8 cellular contexts compared by ENCODE assay signal in genomic region chr1:183634429-183635065, GRCh38. TPM values are rescaled to one million over a fixed set of nuclear protein-coding genes. Genes with fewer than 3 reads are reported as not detected.
A peak's percentile ranks its signal among the peaks of the same experiment; 100 is the strongest.
DNase-seq lines count a peak whose midpoint lies in the region; ATAC-seq and TF ChIP-seq lines count a peak whose summit lies in the region.

No MANE protein-coding gene starts in this region.

- TF ChIP-seq RAD21 in liver (IDR thresholded peaks at IDR 0.05), result no peak

- peak overlapping the region; percentile 57 to 79 for H3K9ac ChIP-seq in liver (ENCODE audit: low read depth in 1 of 2, low read length in 2 of 2)

- no peak for DNase-seq in activated naive CD4-positive, alpha-beta T cell treated with anti-CD3 and anti-CD28 coated beads, Interleukin-2, amount 10 ng/mL, durations not matched to agents 7 days and 5 days
- no peak for DNase-seq in activated naive CD4-positive, alpha-beta T cell treated with anti-CD3 and anti-CD28 coated beads, Interleukin-2, amount 50 U/mL, for 16 hours
- DNase-seq in activated naive CD8-positive, alpha-beta T cell treated with anti-CD3 and anti-CD28 coated beads for 36 hours, result no peak
- DNase-seq in upper lobe of right lung (no peak), NCI-H2081 treated with DMSO at 0.1 percent for 48 hours (lab: John Stamatoyannopoulos, UW) (no peak)

- intact Hi-C loops in upper lobe of right lung (cut with DNase I), result no loop called here

- H3K27ac ChIP-seq in liver (ENCODE audit: low read depth in 1 of 2, low read length in 2 of 2) (peak overlapping the region; percentile 85 to 90), upper lobe of right lung (peak overlapping the region; percentile 96)

- peaks cover 22% of the 10 kb centered on the region for H3K27me3 Mint-ChIP-seq in activated naive CD4-positive, alpha-beta T cell treated with anti-CD3 and anti-CD28 coated beads, Interleukin-2, amount 10 ng/mL, durations not matched to agents 7 days and 5 days
- peaks cover 4% of the 10 kb centered on the region for H3K27me3 Mint-ChIP-seq in activated naive CD8-positive, alpha-beta T cell treated with anti-CD3 and anti-CD28 coated beads for 36 hours

- TF ChIP-seq CTCF in liver (IDR thresholded peaks at IDR 0.05; ENCODE audit: low read depth, low read length, missing input control) (no peak), upper lobe of right lung (IDR thresholded peaks at IDR 0.05) (no peak)

- no peak for ATAC-seq in upper lobe of right lung
- ATAC-seq in HG02763 (IDR thresholded peaks at IDR 0.05; ENCODE audit: unreplicated experiment), result no peak
- ATAC-seq in HG03039 (IDR thresholded peaks at IDR 0.05; ENCODE audit: unreplicated experiment), result no peak

- peak overlapping the region; percentile 97 for H3K4me3 Mint-ChIP-seq in activated naive CD4-positive, alpha-beta T cell treated with anti-CD3 and anti-CD28 coated beads, Interleukin-2, amount 10 ng/mL, durations not matched to agents 7 days and 5 days
- peak overlapping the region; percentile 99 for H3K4me3 Mint-ChIP-seq in activated naive CD8-positive, alpha-beta T cell treated with anti-CD3 and anti-CD28 coated beads for 36 hours

- peaks cover 36% of the 10 kb centered on the region for H3K36me3 Mint-ChIP-seq in activated naive CD4-positive, alpha-beta T cell treated with anti-CD3 and anti-CD28 coated beads, Interleukin-2, amount 10 ng/mL, durations not matched to agents 7 days and 5 days
- peaks cover 18% of the 10 kb centered on the region for H3K36me3 Mint-ChIP-seq in activated naive CD8-positive, alpha-beta T cell treated with anti-CD3 and anti-CD28 coated beads for 36 hours

- H3K4me1 ChIP-seq in liver (ENCODE audit: control insufficient read depth in 4 of 4, insufficient read depth in 4 of 4, low read length in 3 of 4), result peaks cover 1 to 41% (median 30%) of the 10 kb centered on the region in 4 donors
- peaks cover 43% of the 10 kb centered on the region for H3K4me1 ChIP-seq in upper lobe of right lung

- CTCF ChIA-PET in activated naive CD4-positive, alpha-beta T cell treated with anti-CD3 and anti-CD28 coated beads, Interleukin-2, amount 10 ng/mL, durations not matched to agents 7 days and 5 days (lab: Charles Lee), result interaction anchor here (0.7 to 5.8 kb wide), 10 partner anchors 12 to 416 kb away, joined by 3 to 46 read pairs (median 4); partner anchors contain the start of genes APOBEC4 and TSEN15

- H3K36me3 ChIP-seq in liver (ENCODE audit: control insufficient read depth in 4 of 4, insufficient read depth in 3 of 4, low read depth in 1 of 4, low read length in 3 of 4) (peaks cover 0 to 11% (median 3%) of the 10 kb centered on the region in 4 donors), upper lobe of right lung (peaks cover 23% of the 10 kb centered on the region)

- H3K9me3 ChIP-seq in liver (ENCODE audit: control insufficient read depth in 4 of 4, low read length in 3 of 4) (no peaks in the 10 kb centered on the region), upper lobe of right lung (no peaks in the 10 kb centered on the region)

- peak overlapping the region; percentile 95 to 98 (median 97) for H3K4me3 ChIP-seq in liver (ENCODE audit: low read depth in 1 of 3, low read length in 3 of 3)
- peak overlapping the region; percentile 88 for H3K4me3 ChIP-seq in upper lobe of right lung

- H3K27ac Mint-ChIP-seq in activated naive CD4-positive, alpha-beta T cell treated with anti-CD3 and anti-CD28 coated beads, Interleukin-2, amount 10 ng/mL, durations not matched to agents 7 days and 5 days, result peak overlapping the region; percentile 84
- peak overlapping the region; percentile 92 for H3K27ac Mint-ChIP-seq in activated naive CD8-positive, alpha-beta T cell treated with anti-CD3 and anti-CD28 coated beads for 36 hours

- H3K4me1 Mint-ChIP-seq in activated naive CD4-positive, alpha-beta T cell treated with anti-CD3 and anti-CD28 coated beads, Interleukin-2, amount 10 ng/mL, durations not matched to agents 7 days and 5 days, result peaks cover 38% of the 10 kb centered on the region
- H3K4me1 Mint-ChIP-seq in activated naive CD8-positive, alpha-beta T cell treated with anti-CD3 and anti-CD28 coated beads for 36 hours, result peaks cover 39% of the 10 kb centered on the region

- H3K27me3 ChIP-seq in liver (ENCODE audit: control insufficient read depth in 4 of 4, insufficient read depth in 4 of 4, low read length in 3 of 4) (no peaks in the 10 kb centered on the region), upper lobe of right lung (no peaks in the 10 kb centered on the region)

- WGBS in liver, result 6% methylated on average over 10 of the region's 10 CpGs

- no peaks in the 10 kb centered on the region for H3K9me3 Mint-ChIP-seq in activated naive CD4-positive, alpha-beta T cell treated with anti-CD3 and anti-CD28 coated beads, Interleukin-2, amount 10 ng/mL, durations not matched to agents 7 days and 5 days
- no peaks in the 10 kb centered on the region for H3K9me3 Mint-ChIP-seq in activated naive CD8-positive, alpha-beta T cell treated with anti-CD3 and anti-CD28 coated beads for 36 hours

TF ChIP-seq in liver, 16 proteins besides CTCF, POLR2A, EP300 and RAD21:
- TF ChIP-seq YY1 (IDR thresholded peaks at IDR 0.05) (peak; percentile 11), GABPA (IDR thresholded peaks at IDR 0.05 in 1 of 2, conservative IDR thresholded peaks at IDR 0.05 in 1 of 2) (no peak), ZBTB33 (IDR thresholded peaks at IDR 0.05) (no peak)

RNA-seq across cellular contexts. Expression of gene ARPC5, which starts 1.0 kb away (rescaled TPM):
- 100 to 1,000 TPM; 130 to 136 TPM for total RNA-seq in activated naive CD8-positive, alpha-beta T cell treated with anti-CD3 and anti-CD28 coated beads for 36 hours
- 10 to 100 TPM; 34.9 to 60.1 TPM for total RNA-seq in liver
- 10 to 100 TPM; 48.5 to 67.0 TPM for polyA plus RNA-seq in liver
- total RNA-seq in upper lobe of right lung, result 181 TPM

RNA-seq across cellular contexts. Expression of gene APOBEC4, which starts 18.6 kb away (rescaled TPM):
- not detected for total RNA-seq in activated naive CD8-positive, alpha-beta T cell treated with anti-CD3 and anti-CD28 coated beads for 36 hours
- total RNA-seq in liver (not detected), upper lobe of right lung (not detected)
- polyA plus RNA-seq in liver, result not detected

RNA-seq across cellular contexts. Expression of gene NCF2, which starts 44.3 kb away (rescaled TPM):
- 1 to 10 TPM; 4.0 to 5.4 TPM for total RNA-seq in activated naive CD8-positive, alpha-beta T cell treated with anti-CD3 and anti-CD28 coated beads for 36 hours
- 10 to 100 TPM; 11.5 to 15.1 TPM for total RNA-seq in liver
- polyA plus RNA-seq in liver, result 1 to 10 TPM; 1.2 to 3.4 TPM
- 144 TPM for total RNA-seq in upper lobe of right lung
